Comparison of ENCODE assay signal across 26 cellular contexts in genomic region chr4:25209702-25210101, GRCh38.
"Had no signal": no experiment of that assay in that cellular context is flagged by ENCODE, and none has a peak within 500 bp of the region (broad histone marks: within the 10 kb centered on the region; RNA-seq: fewer than 3 reads in every experiment).

No MANE protein-coding gene starts in this region.

- H3K27ac Mint-ChIP-seq: activated B cell treated with CpG ODN at 0.5 μM for 24 hours; activated CD4-positive, alpha-beta T cell treated with anti-CD3 and anti-CD28 coated beads, Interleukin-2, amount 10 ng/mL, durations not matched to agents 24 days and 14 days; activated CD8-positive, alpha-beta memory T cell treated with anti-CD3 and anti-CD28 coated beads, Interleukin-2, amount 10 ng/mL, durations not matched to agents 7 days and 5 days; activated naive CD4-positive, alpha-beta T cell treated with anti-CD3 and anti-CD28 coated beads for 36 hours; activated naive CD8-positive, alpha-beta T cell treated with anti-CD3 and anti-CD28 coated beads for 36 hours; activated T-cell treated with anti-CD3 and anti-CD28 coated beads, Interleukin-2, amount 50 U/mL, for 24 hours; activated T-helper 1 cell treated with anti-CD3 and anti-CD28 coated beads, Interleukin-12 subunit alpha, Interleukin-12 subunit beta, Interleukin-2, Interleukin-4 antibody, amounts not matched to agents 30 ng/mL and 10 ng/mL and 1 ng/mL, durations not matched to agents 14 hours and 24 hours and 36 hours; T-helper 1 cell treated with Interleukin-12 subunit alpha and Interleukin-12 subunit beta and Interleukin-4 antibody, amounts not matched to agents 30 μg/mL and 1 μg/mL, for 36 hours had no signal

- H3K4me1 ChIP-seq: Peyer's patch, SJSA1 had no signal

- H3K4me3 ChIP-seq: cardiac muscle cell, K562, Peyer's patch, SJSA1 had no signal

- H3K9me3 ChIP-seq: SJSA1 had no signal

- ATAC-seq: activated CD8-positive, alpha-beta memory T cell treated with anti-CD3 and anti-CD28 coated beads, Interleukin-2, amount 10 ng/mL, durations not matched to agents 7 days and 5 days; K562 had no signal

- H3K27ac ChIP-seq: brain microvascular endothelial cell, cardiac muscle cell, Peyer's patch, RWPE1, SJSA1 had no signal

- H3K27me3 Mint-ChIP-seq: activated B cell treated with CpG ODN at 0.5 μM for 24 hours; activated CD4-positive, alpha-beta T cell treated with anti-CD3 and anti-CD28 coated beads, Interleukin-2, amount 10 ng/mL, durations not matched to agents 24 days and 14 days; activated naive CD8-positive, alpha-beta T cell treated with anti-CD3 and anti-CD28 coated beads for 36 hours; activated T-cell treated with anti-CD3 and anti-CD28 coated beads, Interleukin-2, amount 50 U/mL, for 24 hours had no signal

- H3K27me3 ChIP-seq: brain microvascular endothelial cell, cardiac muscle cell, Peyer's patch, SJSA1 had no signal

- H3K36me3 ChIP-seq: brain microvascular endothelial cell, cardiac muscle cell, Peyer's patch, SJSA1 had no signal

- DNase-seq: activated B cell treated with CpG ODN at 0.5 μM for 24 hours; activated CD4-positive, alpha-beta T cell treated with anti-CD3 and anti-CD28 coated beads for 1 hour; activated CD4-positive, alpha-beta T cell treated with anti-CD3 and anti-CD28 coated beads, Interleukin-2, amount 10 ng/mL, durations not matched to agents 24 days and 14 days; activated CD4-positive, alpha-beta T cell treated with anti-CD3 and anti-CD28 coated beads, Interleukin-2, amount 50 U/mL, for 48 hours; activated CD8-positive, alpha-beta memory T cell treated with anti-CD3 and anti-CD28 coated beads, Interleukin-2, amount 10 ng/mL, durations not matched to agents 7 days and 5 days; activated effector memory CD4-positive, alpha-beta T cell treated with anti-CD3 and anti-CD28 coated beads, Interleukin-2, amount 50 U/mL, for 16 hours; activated naive CD4-positive, alpha-beta T cell treated with anti-CD3 and anti-CD28 coated beads for 36 hours; activated naive CD8-positive, alpha-beta T cell treated with anti-CD3 and anti-CD28 coated beads for 36 hours; activated T-cell treated with anti-CD3 and anti-CD28 coated beads, Interleukin-2, amount 50 U/mL, for 24 hours; brain microvascular endothelial cell; Karpas-422; MM.1S; NCI-H1105; NCI-H1436; NCI-H1694 treated with DMSO at 0.1 percent for 48 hours; NCI-H2029 treated with DMSO at 0.1 percent for 48 hours; NCI-H446; NCI-H524; Peyer's patch; Right ventricle myocardium superior had no signal

- H3K9me3 Mint-ChIP-seq: activated T-cell treated with anti-CD3 and anti-CD28 coated beads, Interleukin-2, amount 50 U/mL, for 24 hours; activated T-helper 1 cell treated with anti-CD3 and anti-CD28 coated beads, Interleukin-12 subunit alpha, Interleukin-12 subunit beta, Interleukin-2, Interleukin-4 antibody, amounts not matched to agents 30 ng/mL and 10 ng/mL and 1 ng/mL, durations not matched to agents 14 hours and 24 hours and 36 hours had no signal

- H3K4me1 Mint-ChIP-seq: activated B cell treated with CpG ODN at 0.5 μM for 24 hours; activated CD4-positive, alpha-beta T cell treated with anti-CD3 and anti-CD28 coated beads, Interleukin-2, amount 10 ng/mL, durations not matched to agents 24 days and 14 days; activated CD8-positive, alpha-beta memory T cell treated with anti-CD3 and anti-CD28 coated beads, Interleukin-2, amount 10 ng/mL, durations not matched to agents 7 days and 5 days; activated naive CD8-positive, alpha-beta T cell treated with anti-CD3 and anti-CD28 coated beads for 36 hours had no signal

- H3K4me3 Mint-ChIP-seq: activated B cell treated with CpG ODN at 0.5 μM for 24 hours; activated CD4-positive, alpha-beta T cell treated with anti-CD3 and anti-CD28 coated beads, Interleukin-2, amount 10 ng/mL, durations not matched to agents 24 days and 14 days; activated CD8-positive, alpha-beta memory T cell treated with anti-CD3 and anti-CD28 coated beads, Interleukin-2, amount 10 ng/mL, durations not matched to agents 7 days and 5 days; activated naive CD4-positive, alpha-beta T cell treated with anti-CD3 and anti-CD28 coated beads for 36 hours; activated naive CD8-positive, alpha-beta T cell treated with anti-CD3 and anti-CD28 coated beads for 36 hours; activated T-cell treated with anti-CD3 and anti-CD28 coated beads, Interleukin-2, amount 50 U/mL, for 24 hours; activated T-helper 1 cell treated with anti-CD3 and anti-CD28 coated beads, Interleukin-12 subunit alpha, Interleukin-12 subunit beta, Interleukin-2, Interleukin-4 antibody, amounts not matched to agents 30 ng/mL and 10 ng/mL and 1 ng/mL, durations not matched to agents 14 hours and 24 hours and 36 hours; T-helper 1 cell treated with Interleukin-12 subunit alpha and Interleukin-12 subunit beta and Interleukin-4 antibody, amounts not matched to agents 30 μg/mL and 1 μg/mL, for 36 hours had no signal
